Comparison of ENCODE assay signal across 15 cellular contexts in the genomic region with DNA sequence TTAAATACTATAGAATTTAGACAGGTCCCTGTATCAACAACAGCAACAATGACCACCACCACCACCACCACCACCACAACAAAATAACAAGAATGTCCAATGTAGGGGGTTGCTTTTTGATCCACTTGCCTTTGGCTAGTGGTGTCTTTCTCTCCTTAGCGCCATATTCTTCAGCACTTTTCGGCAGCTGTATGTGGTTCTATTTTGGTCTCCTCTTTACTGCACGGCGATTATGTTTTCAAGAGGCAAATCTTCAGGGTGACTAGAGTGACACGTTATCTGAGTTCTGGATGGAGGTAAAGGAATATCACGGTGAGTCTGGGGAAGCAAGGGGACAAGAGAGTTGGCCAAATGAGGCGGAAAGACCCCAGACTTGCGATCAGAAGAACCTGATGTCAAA. TPM values are rescaled to one million over a fixed set of nuclear protein-coding genes. Genes with fewer than 3 reads are reported as not detected.
DNase-seq lines count a peak whose midpoint lies in the region; ATAC-seq and TF ChIP-seq lines count a peak whose summit lies in the region.
"Had no signal": no experiment of that assay in that cellular context is flagged by ENCODE, and none has a peak within 500 bp of the region (broad histone marks: within the 10 kb centered on the region; RNA-seq: fewer than 3 reads in every experiment).

No MANE protein-coding gene starts in this region.

- peak in 1 of 8 donors; percentile 38 for ATAC-seq in heart right ventricle
- ATAC-seq in Right ventricle myocardium superior (ENCODE audit: poor library complexity) = no peak
- ATAC-seq in upper lobe of right lung = no peak
- ATAC-seq in GM18505 (IDR thresholded peaks at IDR 0.05; ENCODE audit: unreplicated experiment) = no peak
- no peak for ATAC-seq in activated T-cell treated with anti-CD3 and anti-CD28 coated beads, Interleukin-2, amount 50 U/mL, for 4 hours

- H3K27ac ChIP-seq in heart right ventricle = peak overlapping the region in 8 of 10 donors; percentile 5 to 77 (median 45)
- H3K27ac ChIP-seq in SK-N-MC = peak overlapping the region; percentile 66; the same call in 1 of the 2 replicates
- peak overlapping the region; percentile 51 for H3K27ac ChIP-seq in upper lobe of right lung
- H3K27ac ChIP-seq: epithelial cell of prostate had no signal

- no peak overlapping the region for H3K9ac ChIP-seq in SK-N-MC (ENCODE audit: insufficient read length)

- H3K4me1 ChIP-seq in heart right ventricle = peaks cover 2 to 65% (median 53%) of the 10 kb centered on the region in 9 donors
- H3K4me1 ChIP-seq in upper lobe of right lung = peaks cover 4% of the 10 kb centered on the region

- H3K4me3 ChIP-seq in heart right ventricle (no peak overlapping the region), SK-N-MC (no peak overlapping the region), upper lobe of right lung (no peak overlapping the region)

- no peak overlapping the region for H3K4me3 Mint-ChIP-seq in immature natural killer cell
- H3K4me3 Mint-ChIP-seq in activated T-cell treated with anti-CD3 and anti-CD28 coated beads, Interleukin-2, amount 50 U/mL, for 4 hours = no peak overlapping the region
- H3K4me3 Mint-ChIP-seq: T-helper 1 cell treated with Interleukin-12 subunit alpha and Interleukin-12 subunit beta and Interleukin-4 antibody, amounts not matched to agents 30 μg/mL and 1 μg/mL, for 36 hours had no signal

- H3K27me3 ChIP-seq in heart right ventricle = no peaks in the 10 kb centered on the region
- no peaks in the 10 kb centered on the region for H3K27me3 ChIP-seq in upper lobe of right lung

- TF ChIP-seq CTCF in heart right ventricle (IDR thresholded peaks at IDR 0.05) (no peak), upper lobe of right lung (IDR thresholded peaks at IDR 0.05) (no peak)

- DNase-seq in heart right ventricle (no peak), Right ventricle myocardium superior (no peak), SK-N-MC (ENCODE audit: low read depth, low spot score) (no peak), immature natural killer cell (no peak), upper lobe of right lung (no peak)
- no peak for DNase-seq in activated T-cell treated with anti-CD3 and anti-CD28 coated beads, Interleukin-2, amount 50 U/mL, for 4 hours
- no peak for DNase-seq in activated CD4-positive, CD25-positive, alpha-beta regulatory T cell (lab: John Stamatoyannopoulos, UW)
- DNase-seq: activated gamma-delta T cell treated with Interleukin-2 at 50 U/mL for 16 hours, DND-41, head of caudate nucleus, NCI-H2107, nucleus accumbens had no signal

- peak overlapping the region; percentile 9 to 69 (median 31) for H3K27ac Mint-ChIP-seq in immature natural killer cell
- H3K27ac Mint-ChIP-seq: T-helper 1 cell treated with Interleukin-12 subunit alpha and Interleukin-12 subunit beta and Interleukin-4 antibody, amounts not matched to agents 30 μg/mL and 1 μg/mL, for 36 hours had no signal

- intact Hi-C loops in heart right ventricle (cut with DNase I) (loop anchor here in 1 of 10 donors (10.0 kb wide), 1 partner anchor 132 kb away; no protein-coding TSS in a partner anchor), Right ventricle myocardium superior (cut with DNase I) (no loop called here), upper lobe of right lung (cut with DNase I) (no loop called here)

- H3K9me3 ChIP-seq in heart right ventricle (no peaks in the 10 kb centered on the region), SK-N-MC (ENCODE audit: low read depth, low read length) (no peaks in the 10 kb centered on the region), upper lobe of right lung (no peaks in the 10 kb centered on the region)

- no peaks in the 10 kb centered on the region for H3K9me3 Mint-ChIP-seq in immature natural killer cell
- H3K9me3 Mint-ChIP-seq in activated T-cell treated with anti-CD3 and anti-CD28 coated beads, Interleukin-2, amount 50 U/mL, for 4 hours = no peaks in the 10 kb centered on the region
- H3K9me3 Mint-ChIP-seq: T-helper 1 cell treated with Interleukin-12 subunit alpha and Interleukin-12 subunit beta and Interleukin-4 antibody, amounts not matched to agents 30 μg/mL and 1 μg/mL, for 36 hours had no signal

- H3K36me3 ChIP-seq in heart right ventricle (peaks cover 0 to 23% (median 0%) of the 10 kb centered on the region in 9 donors), SK-N-MC (ENCODE audit: insufficient read depth, low read length) (peaks cover 4% of the 10 kb centered on the region; the same call in 1 of the 2 replicates), upper lobe of right lung (no peaks in the 10 kb centered on the region)

- H3K27me3 Mint-ChIP-seq in immature natural killer cell (ENCODE audit: low read depth in 3 of 3) = peaks cover 0 to 1% (median 0%) of the 10 kb centered on the region in 3 donors
- no peaks in the 10 kb centered on the region for H3K27me3 Mint-ChIP-seq in activated T-cell treated with anti-CD3 and anti-CD28 coated beads, Interleukin-2, amount 50 U/mL, for 4 hours (ENCODE audit: low read depth)

- no peak for TF ChIP-seq POLR2A in GM18505 (IDR thresholded peaks at IDR 0.05; ENCODE audit: borderline replicate concordance, extremely low read depth, insufficient read depth, insufficient read length)

- peaks cover 52 to 96% of the 10 kb centered on the region in 2 donors for H3K4me1 Mint-ChIP-seq in immature natural killer cell
- peaks cover 56% of the 10 kb centered on the region for H3K4me1 Mint-ChIP-seq in activated T-cell treated with anti-CD3 and anti-CD28 coated beads, Interleukin-2, amount 50 U/mL, for 4 hours (ENCODE audit: low read depth)

- H3K36me3 Mint-ChIP-seq in immature natural killer cell = peaks cover 17 to 35% (median 26%) of the 10 kb centered on the region in 3 donors
- H3K36me3 Mint-ChIP-seq in activated T-cell treated with anti-CD3 and anti-CD28 coated beads, Interleukin-2, amount 50 U/mL, for 4 hours (ENCODE audit: insufficient read depth) = peaks cover 49% of the 10 kb centered on the region

- WGBS in heart right ventricle, 2 donors = 61 to 71% methylated on average over 8 of the region's 8 CpGs

RNA-seq across cellular contexts. Expression of gene ST6GAL1, which starts 56.1 kb away (rescaled TPM):
- total RNA-seq in heart right ventricle = 10 to 100 TPM; 55.9 to 94.7 (median 68.7) TPM
- 10 to 100 TPM; 19.5 to 36.3 TPM for polyA plus RNA-seq in heart right ventricle
- total RNA-seq in Right ventricle myocardium superior = 67.4 TPM
- 100 to 1,000 TPM in 1 of 3 donors, 10 to 100 TPM in 2; 49.8 to 142 (median 74.4) TPM for polyA plus RNA-seq in immature natural killer cell
- total RNA-seq in upper lobe of right lung = 116 TPM
- 100 to 1,000 TPM; 105 to 116 (median 112) TPM for total RNA-seq in activated T-cell treated with anti-CD3 and anti-CD28 coated beads, Interleukin-2, amount 50 U/mL, for 4 hours
